Comparison of ENCODE assay signal across 7 cellular contexts in genomic region chr14:67940894-67941455, GRCh38.
A peak's percentile ranks its signal among the peaks of the same experiment; 100 is the strongest.
DNase-seq lines count a peak whose midpoint lies in the region; ATAC-seq and TF ChIP-seq lines count a peak whose summit lies in the region.

No MANE protein-coding gene starts in this region.

- DNase-seq in LNCaP clone FGC (ENCODE audit: low read depth) (peak; percentile 75), dermis blood vessel endothelial cell (peak; percentile 58), medulla oblongata (ENCODE audit: extremely low spot score) (peak; percentile 17), upper lobe of right lung (no peak), T-helper 9 cell (no peak)
- no peak for DNase-seq in naive thymus-derived CD4-positive, alpha-beta T cell

- H3K27ac ChIP-seq in upper lobe of right lung = peak overlapping the region; percentile 61
- H3K27ac ChIP-seq in naive thymus-derived CD4-positive, alpha-beta T cell (ENCODE audit: low read depth, low read length) = no peak overlapping the region

- intact Hi-C loops in upper lobe of right lung (cut with DNase I) = loop anchor here (10.0 kb wide), 1 partner anchor 304 kb away; no protein-coding TSS in a partner anchor
- intact Hi-C loops in naive thymus-derived CD4-positive, alpha-beta T cell (cut with micrococcal nuclease) = loop anchor here in 1 of 2 donors (5.0 kb wide), 1 partner anchor 311 kb away; no protein-coding TSS in a partner anchor

- H3K27me3 ChIP-seq in upper lobe of right lung = no peaks in the 10 kb centered on the region
- H3K27me3 ChIP-seq in naive thymus-derived CD4-positive, alpha-beta T cell (ENCODE audit: control insufficient read depth in 2 of 2, insufficient read depth in 2 of 2, low read length in 2 of 2) = no peaks in the 10 kb centered on the region

- H3K27ac Mint-ChIP-seq in naive thymus-derived CD4-positive, alpha-beta T cell = no peak overlapping the region

- CTCF ChIA-PET in naive thymus-derived CD4-positive, alpha-beta T cell (lab: Charles Lee) = interaction anchor here (0.7 kb wide), 1 partner anchor 903 kb away, joined by 3 read pairs; no protein-coding TSS in a partner anchor

- H3K4me3 ChIP-seq in LNCaP clone FGC (ENCODE audit: low read depth, low read length) = peak overlapping the region; percentile 27
- no peak overlapping the region for H3K4me3 ChIP-seq in upper lobe of right lung
- H3K4me3 ChIP-seq in naive thymus-derived CD4-positive, alpha-beta T cell (ENCODE audit: low read length) = no peak overlapping the region

- peaks cover 0 to 6% (median 0%) of the 10 kb centered on the region in 7 donors for H3K4me1 Mint-ChIP-seq in naive thymus-derived CD4-positive, alpha-beta T cell

- POLR2A ChIA-PET in naive thymus-derived CD4-positive, alpha-beta T cell (lab: Charles Lee) = interaction anchor here (1.0 kb wide), 1 partner anchor 846 kb away, joined by 3 read pairs; no protein-coding TSS in a partner anchor

- ATAC-seq in upper lobe of right lung = peak; percentile 31
- ATAC-seq in GM21576 (IDR thresholded peaks at IDR 0.05; ENCODE audit: unreplicated experiment) = no peak
- ATAC-seq in naive thymus-derived CD4-positive, alpha-beta T cell = no peak

- TF ChIP-seq CTCF in LNCaP clone FGC (IDR thresholded peaks at IDR 0.05; ENCODE audit: control insufficient read depth, extremely low read depth, insufficient read depth) (no peak), upper lobe of right lung (IDR thresholded peaks at IDR 0.05) (no peak)

- no peaks in the 10 kb centered on the region for H3K36me3 Mint-ChIP-seq in naive thymus-derived CD4-positive, alpha-beta T cell

- H3K4me3 Mint-ChIP-seq in naive thymus-derived CD4-positive, alpha-beta T cell = no peak overlapping the region

- no peaks in the 10 kb centered on the region for H3K9me3 ChIP-seq in upper lobe of right lung
- H3K9me3 ChIP-seq in naive thymus-derived CD4-positive, alpha-beta T cell (ENCODE audit: control insufficient read depth in 2 of 3, low read length in 3 of 3) = no peaks in the 10 kb centered on the region

- no peaks in the 10 kb centered on the region for H3K27me3 Mint-ChIP-seq in naive thymus-derived CD4-positive, alpha-beta T cell

- H3K4me1 ChIP-seq in upper lobe of right lung = peaks cover 47% of the 10 kb centered on the region
- H3K4me1 ChIP-seq in naive thymus-derived CD4-positive, alpha-beta T cell (ENCODE audit: control insufficient read depth in 2 of 2, insufficient read depth in 2 of 2, low read length in 2 of 2) = no peaks in the 10 kb centered on the region

- no peaks in the 10 kb centered on the region for H3K36me3 ChIP-seq in upper lobe of right lung
- H3K36me3 ChIP-seq in naive thymus-derived CD4-positive, alpha-beta T cell (ENCODE audit: control insufficient read depth in 2 of 3, insufficient read depth in 3 of 3, low read length in 3 of 3) = no peaks in the 10 kb centered on the region

- H3K9me3 Mint-ChIP-seq in naive thymus-derived CD4-positive, alpha-beta T cell = no peaks in the 10 kb centered on the region

Comparison
In these comparisons a context has a peak if more than half of its experiments do, and no peak if none do; other contexts are left out.
1. DNase-seq: peak in LNCaP clone FGC (single experiment), dermis blood vessel endothelial cell (single experiment) and medulla oblongata (single experiment); none in upper lobe of right lung (single experiment), T-helper 9 cell (single experiment) and naive thymus-derived CD4-positive, alpha-beta T cell (0 of 9).